ENCODE assay signal across 1 cellular context in the genomic region with DNA sequence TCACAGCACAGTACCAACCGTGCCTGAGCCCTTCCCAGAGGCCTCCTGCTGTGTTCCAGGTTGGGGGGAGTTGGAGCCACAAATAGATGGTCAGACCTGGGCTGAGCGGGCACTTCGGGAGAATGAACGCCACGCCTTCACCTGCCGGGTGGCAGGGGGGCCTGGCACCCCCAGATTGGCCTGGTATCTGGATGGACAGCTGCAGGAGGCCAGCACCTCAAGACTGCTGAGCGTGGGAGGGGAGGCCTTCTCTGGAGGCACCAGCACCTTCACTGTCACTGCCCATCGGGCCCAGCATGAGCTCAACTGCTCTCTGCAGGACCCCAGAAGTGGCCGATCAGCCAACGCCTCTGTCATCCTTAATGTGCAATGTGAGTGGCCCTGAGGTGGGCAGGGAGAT.
TF ChIP-seq lines count a peak whose summit lies in the region.

No MANE protein-coding gene starts in this region.

TF ChIP-seq in SK-N-SH treated with all-trans-retinoic acid at 6 μM for 48 hours, 23 proteins besides CTCF, POLR2A, EP300 and RAD21 (continued from another document):
- TF ChIP-seq, protein P1, sequence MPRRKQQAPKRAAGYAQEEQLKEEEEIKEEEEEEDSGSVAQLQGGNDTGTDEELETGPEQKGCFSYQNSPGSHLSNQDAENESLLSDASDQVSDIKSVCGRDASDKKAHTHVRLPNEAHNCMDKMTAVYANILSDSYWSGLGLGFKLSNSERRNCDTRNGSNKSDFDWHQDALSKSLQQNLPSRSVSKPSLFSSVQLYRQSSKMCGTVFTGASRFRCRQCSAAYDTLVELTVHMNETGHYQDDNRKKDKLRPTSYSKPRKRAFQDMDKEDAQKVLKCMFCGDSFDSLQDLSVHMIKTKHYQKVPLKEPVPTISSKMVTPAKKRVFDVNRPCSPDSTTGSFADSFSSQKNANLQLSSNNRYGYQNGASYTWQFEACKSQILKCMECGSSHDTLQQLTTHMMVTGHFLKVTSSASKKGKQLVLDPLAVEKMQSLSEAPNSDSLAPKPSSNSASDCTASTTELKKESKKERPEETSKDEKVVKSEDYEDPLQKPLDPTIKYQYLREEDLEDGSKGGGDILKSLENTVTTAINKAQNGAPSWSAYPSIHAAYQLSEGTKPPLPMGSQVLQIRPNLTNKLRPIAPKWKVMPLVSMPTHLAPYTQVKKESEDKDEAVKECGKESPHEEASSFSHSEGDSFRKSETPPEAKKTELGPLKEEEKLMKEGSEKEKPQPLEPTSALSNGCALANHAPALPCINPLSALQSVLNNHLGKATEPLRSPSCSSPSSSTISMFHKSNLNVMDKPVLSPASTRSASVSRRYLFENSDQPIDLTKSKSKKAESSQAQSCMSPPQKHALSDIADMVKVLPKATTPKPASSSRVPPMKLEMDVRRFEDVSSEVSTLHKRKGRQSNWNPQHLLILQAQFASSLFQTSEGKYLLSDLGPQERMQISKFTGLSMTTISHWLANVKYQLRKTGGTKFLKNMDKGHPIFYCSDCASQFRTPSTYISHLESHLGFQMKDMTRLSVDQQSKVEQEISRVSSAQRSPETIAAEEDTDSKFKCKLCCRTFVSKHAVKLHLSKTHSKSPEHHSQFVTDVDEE (CRISPR knock-in tag; IDR thresholded peaks at IDR 0.05): no peak
- TF ChIP-seq ZNF565 (CRISPR knock-in tag; conservative IDR thresholded peaks at IDR 0.05; ENCODE audit: low read depth) (no peak), RARB (CRISPR knock-in tag; IDR thresholded peaks at IDR 0.05) (no peak), BACH2 (CRISPR knock-in tag; IDR thresholded peaks at IDR 0.05; ENCODE audit: borderline replicate concordance) (no peak), OSR1 (CRISPR knock-in tag; IDR thresholded peaks at IDR 0.05) (no peak), TCF4 (CRISPR knock-in tag; IDR thresholded peaks at IDR 0.05; ENCODE audit: borderline replicate concordance) (no peak), PPARA (CRISPR knock-in tag; IDR thresholded peaks at IDR 0.05; ENCODE audit: borderline replicate concordance) (no peak), TOX (CRISPR knock-in tag; IDR thresholded peaks at IDR 0.05; ENCODE audit: borderline replicate concordance) (no peak), CSDC2 (CRISPR knock-in tag; IDR thresholded peaks at IDR 0.05) (no peak), GLIS3 (CRISPR knock-in tag; IDR thresholded peaks at IDR 0.05) (no peak), ESRRG (CRISPR knock-in tag; IDR thresholded peaks at IDR 0.05) (no peak), ZNF8 (CRISPR knock-in tag; IDR thresholded peaks at IDR 0.05) (no peak), ZFP30 (CRISPR knock-in tag; IDR thresholded peaks at IDR 0.05) (no peak)
- TF ChIP-seq, protein P2, sequence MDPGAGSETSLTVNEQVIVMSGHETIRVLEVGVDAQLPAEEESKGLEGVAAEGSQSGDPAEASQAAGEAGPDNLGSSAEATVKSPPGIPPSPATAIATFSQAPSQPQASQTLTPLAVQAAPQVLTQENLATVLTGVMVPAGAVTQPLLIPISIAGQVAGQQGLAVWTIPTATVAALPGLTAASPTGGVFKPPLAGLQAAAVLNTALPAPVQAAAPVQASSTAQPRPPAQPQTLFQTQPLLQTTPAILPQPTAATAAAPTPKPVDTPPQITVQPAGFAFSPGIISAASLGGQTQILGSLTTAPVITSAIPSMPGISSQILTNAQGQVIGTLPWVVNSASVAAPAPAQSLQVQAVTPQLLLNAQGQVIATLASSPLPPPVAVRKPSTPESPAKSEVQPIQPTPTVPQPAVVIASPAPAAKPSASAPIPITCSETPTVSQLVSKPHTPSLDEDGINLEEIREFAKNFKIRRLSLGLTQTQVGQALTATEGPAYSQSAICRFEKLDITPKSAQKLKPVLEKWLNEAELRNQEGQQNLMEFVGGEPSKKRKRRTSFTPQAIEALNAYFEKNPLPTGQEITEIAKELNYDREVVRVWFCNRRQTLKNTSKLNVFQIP (CRISPR knock-in tag; IDR thresholded peaks at IDR 0.05; ENCODE audit: borderline replicate concordance, low read depth): no peak
- TF ChIP-seq, protein P3, sequence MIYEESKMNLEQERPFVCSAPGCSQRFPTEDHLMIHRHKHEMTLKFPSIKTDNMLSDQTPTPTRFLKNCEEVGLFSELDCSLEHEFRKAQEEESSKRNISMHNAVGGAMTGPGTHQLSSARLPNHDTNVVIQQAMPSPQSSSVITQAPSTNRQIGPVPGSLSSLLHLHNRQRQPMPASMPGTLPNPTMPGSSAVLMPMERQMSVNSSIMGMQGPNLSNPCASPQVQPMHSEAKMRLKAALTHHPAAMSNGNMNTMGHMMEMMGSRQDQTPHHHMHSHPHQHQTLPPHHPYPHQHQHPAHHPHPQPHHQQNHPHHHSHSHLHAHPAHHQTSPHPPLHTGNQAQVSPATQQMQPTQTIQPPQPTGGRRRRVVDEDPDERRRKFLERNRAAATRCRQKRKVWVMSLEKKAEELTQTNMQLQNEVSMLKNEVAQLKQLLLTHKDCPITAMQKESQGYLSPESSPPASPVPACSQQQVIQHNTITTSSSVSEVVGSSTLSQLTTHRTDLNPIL (CRISPR knock-in tag; IDR thresholded peaks at IDR 0.05; ENCODE audit: low read depth): no peak
